1 cellular context compared by ENCODE assay signal in the genomic region with DNA sequence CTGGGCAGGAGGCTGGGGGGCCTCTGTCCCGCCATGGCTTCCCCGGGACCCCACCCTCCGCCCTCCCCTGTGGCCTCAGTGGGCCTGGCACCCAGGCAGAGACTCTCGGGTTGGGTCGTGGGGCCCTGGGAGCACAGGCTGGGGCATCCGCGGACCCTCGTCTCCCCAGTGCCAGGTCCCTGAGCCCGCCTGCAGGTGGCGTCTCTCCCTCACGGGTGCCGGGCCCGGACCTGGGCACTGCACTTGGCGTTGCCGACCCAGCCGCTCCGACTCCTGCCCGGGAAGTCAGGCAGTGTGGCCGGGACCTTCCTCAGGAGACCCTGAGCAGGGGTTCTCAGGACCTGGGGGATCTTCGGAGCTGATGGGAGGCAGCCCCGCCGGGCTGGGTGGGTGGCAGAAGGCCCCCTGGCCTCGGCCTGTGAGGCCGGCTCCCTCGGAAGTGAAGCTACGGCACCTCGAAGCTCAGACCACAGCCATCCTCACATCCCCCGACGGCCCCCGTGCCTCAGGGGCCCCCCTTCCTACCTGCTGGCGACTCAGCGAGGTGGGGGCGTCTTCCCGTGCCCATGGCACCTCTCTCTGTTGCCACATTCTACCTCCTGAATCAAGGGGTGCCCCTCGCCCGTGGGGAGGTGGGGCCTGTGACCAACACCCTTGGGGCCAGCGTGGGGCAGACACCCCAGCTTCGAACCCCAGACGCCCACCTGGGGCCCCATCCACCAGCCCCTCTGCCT.
TF ChIP-seq lines count a peak whose summit lies in the region.

No MANE protein-coding gene starts in this region.

TF ChIP-seq in HEK293, 187 proteins besides CTCF, POLR2A, EP300 and RAD21 (continued from another document):
- TF ChIP-seq ZNF2 (tag by site-specific recombination; IDR thresholded peaks at IDR 0.05) (peak; percentile 94), ZNF146 (tag by site-specific recombination; IDR thresholded peaks at IDR 0.05) (no peak), ZFP37 (tag by site-specific recombination; IDR thresholded peaks at IDR 0.05) (0 out of 2 replicates have a peak, but pooled peaks have one; percentile 84), ZNF654 (tag by site-specific recombination; IDR thresholded peaks at IDR 0.05; ENCODE audit: low read depth) (peak; percentile 65), ZNF394 (tag by site-specific recombination; IDR thresholded peaks at IDR 0.05; ENCODE audit: borderline replicate concordance) (peak; percentile 26; the same call in 1 of the 2 replicates), ZFP69B (tag by site-specific recombination; IDR thresholded peaks at IDR 0.05) (0 out of 2 replicates have a peak, but pooled peaks have one; percentile 34), ZNF140 (tag by site-specific recombination; IDR thresholded peaks at IDR 0.05) (no peak), RBAK (tag by site-specific recombination; IDR thresholded peaks at IDR 0.05) (no peak), ZNF19 (tag by site-specific recombination; IDR thresholded peaks at IDR 0.05; ENCODE audit: low read depth) (no peak), ZFP41 (tag by site-specific recombination; IDR thresholded peaks at IDR 0.05; ENCODE audit: borderline replicate concordance) (no peak), KLF10 (tag by site-specific recombination; IDR thresholded peaks at IDR 0.05) (no peak), SP7 (tag by site-specific recombination; IDR thresholded peaks at IDR 0.05) (peak; percentile 46; the same call in 1 of the 2 replicates), ZNF501 (tag by site-specific recombination; IDR thresholded peaks at IDR 0.05) (peak; percentile 63; the same call in 1 of the 2 replicates), ZEB2 (tag by site-specific recombination; IDR thresholded peaks at IDR 0.05) (peak; percentile 43; the same call in 1 of the 2 replicates)
- TF ChIP-seq, protein P1, sequence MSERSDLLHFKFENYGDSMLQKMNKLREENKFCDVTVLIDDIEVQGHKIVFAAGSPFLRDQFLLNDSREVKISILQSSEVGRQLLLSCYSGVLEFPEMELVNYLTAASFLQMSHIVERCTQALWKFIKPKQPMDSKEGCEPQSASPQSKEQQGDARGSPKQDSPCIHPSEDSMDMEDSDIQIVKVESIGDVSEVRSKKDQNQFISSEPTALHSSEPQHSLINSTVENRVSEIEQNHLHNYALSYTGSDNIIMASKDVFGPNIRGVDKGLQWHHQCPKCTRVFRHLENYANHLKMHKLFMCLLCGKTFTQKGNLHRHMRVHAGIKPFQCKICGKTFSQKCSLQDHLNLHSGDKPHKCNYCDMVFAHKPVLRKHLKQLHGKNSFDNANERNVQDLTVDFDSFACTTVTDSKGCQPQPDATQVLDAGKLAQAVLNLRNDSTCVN (tag by site-specific recombination; optimal IDR thresholded peaks at IDR 0.05): peak; percentile 35
- TF ChIP-seq, protein P2, sequence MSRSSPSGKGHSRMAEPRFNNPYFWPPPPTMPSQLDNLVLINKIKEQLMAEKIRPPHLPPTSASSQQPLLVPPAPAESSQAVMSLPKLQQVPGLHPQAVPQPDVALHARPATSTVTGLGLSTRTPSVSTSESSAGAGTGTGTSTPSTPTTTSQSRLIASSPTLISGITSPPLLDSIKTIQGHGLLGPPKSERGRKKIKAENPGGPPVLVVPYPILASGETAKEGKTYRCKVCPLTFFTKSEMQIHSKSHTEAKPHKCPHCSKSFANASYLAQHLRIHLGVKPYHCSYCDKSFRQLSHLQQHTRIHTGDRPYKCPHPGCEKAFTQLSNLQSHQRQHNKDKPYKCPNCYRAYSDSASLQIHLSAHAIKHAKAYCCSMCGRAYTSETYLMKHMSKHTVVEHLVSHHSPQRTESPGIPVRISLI (tag by site-specific recombination; IDR thresholded peaks at IDR 0.05): no peak
- TF ChIP-seq, protein P3, sequence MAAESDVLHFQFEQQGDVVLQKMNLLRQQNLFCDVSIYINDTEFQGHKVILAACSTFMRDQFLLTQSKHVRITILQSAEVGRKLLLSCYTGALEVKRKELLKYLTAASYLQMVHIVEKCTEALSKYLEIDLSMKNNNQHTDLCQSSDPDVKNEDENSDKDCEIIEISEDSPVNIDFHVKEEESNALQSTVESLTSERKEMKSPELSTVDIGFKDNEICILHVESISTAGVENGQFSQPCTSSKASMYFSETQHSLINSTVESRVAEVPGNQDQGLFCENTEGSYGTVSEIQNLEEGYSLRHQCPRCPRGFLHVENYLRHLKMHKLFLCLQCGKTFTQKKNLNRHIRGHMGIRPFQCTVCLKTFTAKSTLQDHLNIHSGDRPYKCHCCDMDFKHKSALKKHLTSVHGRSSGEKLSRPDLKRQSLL (tag by site-specific recombination; IDR thresholded peaks at IDR 0.05): no peak
- TF ChIP-seq, protein P4, sequence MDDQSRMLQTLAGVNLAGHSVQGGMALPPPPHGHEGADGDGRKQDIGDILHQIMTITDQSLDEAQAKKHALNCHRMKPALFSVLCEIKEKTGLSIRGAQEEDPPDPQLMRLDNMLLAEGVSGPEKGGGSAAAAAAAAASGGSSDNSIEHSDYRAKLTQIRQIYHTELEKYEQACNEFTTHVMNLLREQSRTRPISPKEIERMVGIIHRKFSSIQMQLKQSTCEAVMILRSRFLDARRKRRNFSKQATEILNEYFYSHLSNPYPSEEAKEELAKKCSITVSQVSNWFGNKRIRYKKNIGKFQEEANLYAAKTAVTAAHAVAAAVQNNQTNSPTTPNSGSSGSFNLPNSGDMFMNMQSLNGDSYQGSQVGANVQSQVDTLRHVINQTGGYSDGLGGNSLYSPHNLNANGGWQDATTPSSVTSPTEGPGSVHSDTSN (CRISPR knock-in tag; IDR thresholded peaks at IDR 0.05): 0 out of 2 replicates have a peak, but pooled peaks have one; percentile 25
- TF ChIP-seq, protein P5, sequence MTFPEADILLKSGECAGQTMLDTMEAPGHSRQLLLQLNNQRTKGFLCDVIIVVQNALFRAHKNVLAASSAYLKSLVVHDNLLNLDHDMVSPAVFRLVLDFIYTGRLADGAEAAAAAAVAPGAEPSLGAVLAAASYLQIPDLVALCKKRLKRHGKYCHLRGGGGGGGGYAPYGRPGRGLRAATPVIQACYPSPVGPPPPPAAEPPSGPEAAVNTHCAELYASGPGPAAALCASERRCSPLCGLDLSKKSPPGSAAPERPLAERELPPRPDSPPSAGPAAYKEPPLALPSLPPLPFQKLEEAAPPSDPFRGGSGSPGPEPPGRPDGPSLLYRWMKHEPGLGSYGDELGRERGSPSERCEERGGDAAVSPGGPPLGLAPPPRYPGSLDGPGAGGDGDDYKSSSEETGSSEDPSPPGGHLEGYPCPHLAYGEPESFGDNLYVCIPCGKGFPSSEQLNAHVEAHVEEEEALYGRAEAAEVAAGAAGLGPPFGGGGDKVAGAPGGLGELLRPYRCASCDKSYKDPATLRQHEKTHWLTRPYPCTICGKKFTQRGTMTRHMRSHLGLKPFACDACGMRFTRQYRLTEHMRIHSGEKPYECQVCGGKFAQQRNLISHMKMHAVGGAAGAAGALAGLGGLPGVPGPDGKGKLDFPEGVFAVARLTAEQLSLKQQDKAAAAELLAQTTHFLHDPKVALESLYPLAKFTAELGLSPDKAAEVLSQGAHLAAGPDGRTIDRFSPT (tag by site-specific recombination; IDR thresholded peaks at IDR 0.05): peak; percentile 67
TF ChIP-seq in HEK293: peak in this region for 22.
